Comparison of ENCODE assay signal across 22 cellular contexts in the genomic region with DNA sequence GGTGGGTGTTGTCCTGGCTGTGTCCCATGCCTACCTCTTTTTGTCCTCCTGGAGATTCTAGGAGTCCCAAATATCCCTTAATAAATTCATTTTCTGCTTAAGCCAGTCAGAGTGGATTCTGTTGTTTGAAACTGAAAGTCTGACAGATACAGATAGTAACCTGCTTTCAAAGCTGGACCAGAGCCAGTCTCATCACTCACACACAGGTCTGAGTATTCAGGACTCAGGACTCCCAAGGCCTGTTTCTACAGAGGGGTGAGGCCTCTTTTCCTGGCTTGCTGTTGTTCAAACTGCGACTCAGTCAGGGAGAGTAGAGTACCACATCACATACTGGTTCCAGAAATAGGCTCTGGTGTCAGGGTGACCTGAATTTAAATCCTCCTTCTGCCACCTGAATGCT.
"Had no signal": no experiment of that assay in that cellular context is flagged by ENCODE, and none has a peak within 500 bp of the region (broad histone marks: within the 10 kb centered on the region; RNA-seq: fewer than 3 reads in every experiment).

No MANE protein-coding gene starts in this region.

- H3K9me3 Mint-ChIP-seq: central memory CD8-positive, alpha-beta T cell; nephron; T-helper 2 cell treated with Interferon-gamma antibody and Interleukin-4, amounts not matched to agents 5 μg/mL and 100 μg/mL, for 36 hours had no signal

- H3K27me3 ChIP-seq: body of pancreas, uterus had no signal

- H3K9me3 ChIP-seq: body of pancreas, left ventricle myocardium inferior, tibial artery, uterus had no signal

- DNase-seq: activated CD8-positive, alpha-beta memory T cell treated with anti-CD3 and anti-CD28 coated beads, Interleukin-2, amount 10 ng/mL, durations not matched to agents 7 days and 5 days; activated effector memory CD4-positive, alpha-beta T cell treated with anti-CD3 and anti-CD28 coated beads, Interleukin-2, amount 50 U/mL, for 16 hours; activated T-cell treated with anti-CD3 and anti-CD28 coated beads, Interleukin-2, amount 50 U/mL, for 1 hour; amygdala; body of pancreas; effector CD4-positive, alpha-beta T cell; glutamatergic neuron; hypothalamus; left ventricle myocardium inferior; mesenchymal stem cell; nucleus accumbens; retina; stimulated activated CD4-positive, alpha-beta T cell treated with anti-CD3 and anti-CD28 coated beads, Interleukin-12 subunit alpha, Interleukin-12 subunit beta, amount 100 ng/mL, for 4 hours; stimulated activated CD4-positive, alpha-beta T cell treated with anti-CD3 and anti-CD28 coated beads, Interleukin-2, amount 100 ng/mL, for 24 hours; tibial artery; uterus had no signal

- H3K4me1 Mint-ChIP-seq: activated CD8-positive, alpha-beta memory T cell treated with anti-CD3 and anti-CD28 coated beads, Interleukin-2, amount 10 ng/mL, durations not matched to agents 7 days and 5 days; central memory CD8-positive, alpha-beta T cell had no signal

- H3K4me3 Mint-ChIP-seq: activated CD8-positive, alpha-beta memory T cell treated with anti-CD3 and anti-CD28 coated beads, Interleukin-2, amount 10 ng/mL, durations not matched to agents 7 days and 5 days; activated naive CD8-positive, alpha-beta T cell; central memory CD8-positive, alpha-beta T cell; nephron; T-helper 2 cell treated with Interferon-gamma antibody and Interleukin-4, amounts not matched to agents 5 μg/mL and 100 μg/mL, for 36 hours had no signal

- H3K27ac Mint-ChIP-seq: activated CD8-positive, alpha-beta memory T cell treated with anti-CD3 and anti-CD28 coated beads, Interleukin-2, amount 10 ng/mL, durations not matched to agents 7 days and 5 days; activated naive CD8-positive, alpha-beta T cell; nephron; T-helper 2 cell treated with Interferon-gamma antibody and Interleukin-4, amounts not matched to agents 5 μg/mL and 100 μg/mL, for 36 hours had no signal

- H3K4me3 ChIP-seq: body of pancreas, coronary artery, left ventricle myocardium inferior, tibial artery, uterus had no signal

- H3K36me3 Mint-ChIP-seq: activated CD8-positive, alpha-beta memory T cell treated with anti-CD3 and anti-CD28 coated beads, Interleukin-2, amount 10 ng/mL, durations not matched to agents 7 days and 5 days; activated naive CD8-positive, alpha-beta T cell had no signal

- ATAC-seq: activated CD8-positive, alpha-beta memory T cell treated with anti-CD3 and anti-CD28 coated beads, Interleukin-2, amount 10 ng/mL, durations not matched to agents 7 days and 5 days; body of pancreas; foreskin keratinocyte had no signal

- H3K27ac ChIP-seq: body of pancreas, coronary artery, foreskin keratinocyte, left ventricle myocardium inferior, tibial artery, uterus had no signal

- H3K27me3 Mint-ChIP-seq: activated naive CD8-positive, alpha-beta T cell had no signal

- H3K4me1 ChIP-seq: body of pancreas, foreskin keratinocyte, left ventricle myocardium inferior, tibial artery, uterus had no signal

- H3K36me3 ChIP-seq: left ventricle myocardium inferior, tibial artery, uterus had no signal
